8 cellular contexts compared by ENCODE assay signal in genomic region chr6:145273136-145273535, GRCh38.
"Had no signal": no experiment of that assay in that cellular context is flagged by ENCODE, and none has a peak within 500 bp of the region (broad histone marks: within the 10 kb centered on the region; RNA-seq: fewer than 3 reads in every experiment).

No MANE protein-coding gene starts in this region.

- H3K4me3 ChIP-seq: GM12878 had no signal

- ATAC-seq: GM12878 had no signal

- DNase-seq: GDM1, GF-D8 had no signal

- FAIRE-seq: G401.6, GM12878, GM12891, GM12892, GM18507, GM19239 had no signal
